ENCODE assay signal across 1 cellular context in genomic region chr22:44381761-44382454, GRCh38.
TF ChIP-seq lines count a peak whose summit lies in the region.

No MANE protein-coding gene starts in this region.

TF ChIP-seq in H1, 55 proteins besides CTCF, POLR2A, EP300 and RAD21:
- TF ChIP-seq EZH2 (IDR thresholded peaks at IDR 0.05; ENCODE audit: low read depth, low read length, severe bottlenecking): no peak
- no peak for TF ChIP-seq TCF12 (IDR thresholded peaks at IDR 0.05; ENCODE audit: low read depth, low read length)
